8 cellular contexts compared by ENCODE assay signal in the genomic region with DNA sequence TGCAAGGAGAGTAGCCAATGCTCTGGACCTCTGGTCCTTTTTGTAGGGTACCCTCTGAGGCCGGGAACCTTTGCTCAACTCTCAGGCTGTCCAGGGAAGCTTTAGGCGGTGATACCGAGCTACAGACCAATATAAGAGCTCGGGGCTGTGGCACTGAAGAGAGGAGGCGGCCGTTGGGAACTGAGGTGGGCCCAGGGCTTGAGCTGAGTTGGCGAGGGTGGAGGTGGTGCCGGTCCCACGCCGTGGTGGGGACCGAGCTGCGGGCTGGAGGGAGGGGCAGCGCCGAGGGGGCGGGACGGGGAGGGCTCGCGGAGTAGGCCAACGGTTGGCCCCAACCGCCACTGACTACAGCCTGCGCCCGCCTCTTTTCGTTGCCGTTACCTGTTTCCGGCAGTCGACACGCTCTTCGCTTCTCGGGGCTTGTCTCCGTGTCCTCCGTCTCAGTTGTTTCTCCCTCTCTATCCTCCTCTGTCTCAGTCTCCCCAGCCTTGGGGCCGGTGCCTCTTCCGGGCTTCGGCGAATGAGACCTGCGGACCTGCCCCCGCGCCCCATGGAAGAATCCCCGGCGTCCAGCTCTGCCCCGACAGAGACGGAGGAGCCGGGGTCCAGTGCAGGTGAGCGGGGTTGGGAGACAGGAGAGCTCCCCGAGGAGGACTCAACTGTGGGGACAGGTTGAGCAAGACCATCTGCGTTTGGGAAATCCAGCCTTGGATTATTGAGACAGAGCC. TPM values are rescaled to one million over a fixed set of nuclear protein-coding genes. Genes with fewer than 3 reads are reported as not detected.
DNase-seq lines count a peak whose midpoint lies in the region; ATAC-seq and TF ChIP-seq lines count a peak whose summit lies in the region.

A gene with protein sequence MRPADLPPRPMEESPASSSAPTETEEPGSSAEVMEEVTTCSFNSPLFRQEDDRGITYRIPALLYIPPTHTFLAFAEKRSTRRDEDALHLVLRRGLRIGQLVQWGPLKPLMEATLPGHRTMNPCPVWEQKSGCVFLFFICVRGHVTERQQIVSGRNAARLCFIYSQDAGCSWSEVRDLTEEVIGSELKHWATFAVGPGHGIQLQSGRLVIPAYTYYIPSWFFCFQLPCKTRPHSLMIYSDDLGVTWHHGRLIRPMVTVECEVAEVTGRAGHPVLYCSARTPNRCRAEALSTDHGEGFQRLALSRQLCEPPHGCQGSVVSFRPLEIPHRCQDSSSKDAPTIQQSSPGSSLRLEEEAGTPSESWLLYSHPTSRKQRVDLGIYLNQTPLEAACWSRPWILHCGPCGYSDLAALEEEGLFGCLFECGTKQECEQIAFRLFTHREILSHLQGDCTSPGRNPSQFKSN (plus strand): TSS at position 393 of the 728 bp plus-strand sequence. CDS start 128 bp downstream, at position 521.

- H3K9me3 ChIP-seq in ES-I3 (ENCODE audit: control insufficient read depth, insufficient read depth, low read length) (no peaks in the 10 kb centered on the region), neuron (ENCODE audit: low read length) (no peaks in the 10 kb centered on the region), subcutaneous abdominal adipose tissue (ENCODE audit: control insufficient read depth in 5 of 5, low read length in 5 of 5) (no peaks in the 10 kb centered on the region)

- TF ChIP-seq CTCF in foreskin keratinocyte (conservative IDR thresholded peaks at IDR 0.05), result no peak

- H3K4me3 ChIP-seq in H7 (ENCODE audit: insufficient read depth, low read depth, low read length) (peak within 1 kb of the TSS; percentile 67), neuron (ENCODE audit: low read length) (peak within 1 kb of the TSS; percentile 55), subcutaneous abdominal adipose tissue (ENCODE audit: low read depth in 1 of 5, low read length in 5 of 5) (peak within 1 kb of the TSS; percentile 82 to 88 (median 84))

- peak; percentile 94 for ATAC-seq in foreskin keratinocyte

- H3K4me1 ChIP-seq in ES-I3 (ENCODE audit: insufficient read depth, low read length) (peaks cover 4% of the 10 kb centered on the region; the same call in 1 of the 2 replicates), foreskin keratinocyte (no peaks in the 10 kb centered on the region), neuron (ENCODE audit: insufficient read depth, low read length) (no peaks in the 10 kb centered on the region), subcutaneous abdominal adipose tissue (ENCODE audit: control insufficient read depth in 5 of 5, insufficient read depth in 5 of 5, low read length in 5 of 5) (peaks cover 3 to 16% (median 14%) of the 10 kb centered on the region in 5 donors)

- peak within 1 kb of the TSS; percentile 60 for H2AFZ ChIP-seq in neuron (ENCODE audit: low read depth, low read length)

- H3K27me3 ChIP-seq in H7 (ENCODE audit: control insufficient read depth, insufficient read depth, low read length) (no peaks in the 10 kb centered on the region), foreskin keratinocyte (no peaks in the 10 kb centered on the region), neuron (ENCODE audit: insufficient read depth, low read length) (no peaks in the 10 kb centered on the region), subcutaneous abdominal adipose tissue (ENCODE audit: control insufficient read depth in 5 of 5, insufficient read depth in 4 of 5, low read length in 5 of 5) (no peaks in the 10 kb centered on the region)

- H3K36me3 ChIP-seq in ES-I3 (ENCODE audit: insufficient read depth, low read length), result no peaks in the 10 kb centered on the region
- H3K36me3 ChIP-seq in H7 (replicated peaks; ENCODE audit: control insufficient read depth, insufficient read depth, low read length), result peaks cover 1% of the 10 kb centered on the region; the same call in 1 of the 2 replicates
- H3K36me3 ChIP-seq in neuron (ENCODE audit: insufficient read depth, low read length), result peaks cover 6% of the 10 kb centered on the region
- no peaks in the 10 kb centered on the region for H3K36me3 ChIP-seq in subcutaneous abdominal adipose tissue (ENCODE audit: control insufficient read depth in 5 of 5, insufficient read depth in 5 of 5, low read length in 5 of 5)

- DNase-seq in H7 (peak; percentile 95), M059J (ENCODE audit: low read depth) (peak; percentile 81), SHP77 (lab: John Stamatoyannopoulos, UW) (peak; percentile 93 to 94), foreskin keratinocyte (peak; percentile 52 to 74)
- DNase-seq in activated effector memory CD4-positive, alpha-beta T cell treated with anti-CD3 and anti-CD28 coated beads, Interleukin-2, amount 50 U/mL, for 16 hours, result peak; percentile 94

- peak within 1 kb of the TSS; percentile 73 for H3K9ac ChIP-seq in ES-I3 (ENCODE audit: low read depth, low read length)
- peak within 1 kb of the TSS; percentile 35 to 92 (median 90) for H3K9ac ChIP-seq in subcutaneous abdominal adipose tissue (ENCODE audit: low read length in 5 of 5)

- H3K27ac ChIP-seq in foreskin keratinocyte, result peak within 1 kb of the TSS; percentile 62
- H3K27ac ChIP-seq in subcutaneous abdominal adipose tissue (ENCODE audit: low read depth, low read length), result peak within 1 kb of the TSS; percentile 43

RNA-seq across cellular contexts. Expression of the gene that starts here (rescaled TPM):
- total RNA-seq in H7 (2014; rRNA removed; shearing (Covaris generic)), result 11.0 and 15.3 TPM in 2 replicates
- 7.2 and 8.2 TPM in 2 replicates for total RNA-seq in M059J (2014; rRNA removed; shearing (Covaris generic))
- total RNA-seq in foreskin keratinocyte, result 6.9 and 7.4 TPM in 2 replicates
- 1.8 and 2.9 TPM in 2 replicates for polyA plus RNA-seq in foreskin keratinocyte

Comparison
In these comparisons a context has a peak if more than half of its experiments do, and no peak if none do; other contexts are left out.
1. Peak in every context shown above with its lines: DNase-seq, ATAC-seq, H3K4me3 ChIP-seq and H3K27ac ChIP-seq.